ENCODE assay signal across 29 cellular contexts in the genomic region with DNA sequence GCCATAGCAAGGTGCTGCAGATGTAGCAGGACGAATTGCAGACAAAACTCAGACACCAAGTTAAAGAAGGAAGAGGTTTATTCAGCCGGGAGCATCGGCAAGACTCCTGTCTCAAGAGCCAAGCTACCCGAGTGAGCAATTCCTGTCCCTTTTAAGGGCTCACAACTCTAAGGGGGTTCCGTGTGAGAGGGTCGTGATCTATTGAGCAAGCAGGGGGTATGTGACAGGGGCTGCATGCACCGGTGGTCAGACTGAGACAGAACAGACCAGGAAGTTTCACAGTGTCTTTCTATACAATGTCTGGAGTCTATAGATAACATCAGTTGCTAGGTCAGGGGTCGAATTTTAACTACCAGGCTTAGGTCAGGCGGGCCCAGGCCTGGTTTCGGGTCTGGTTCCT.
"Had no signal": no experiment of that assay in that cellular context is flagged by ENCODE, and none has a peak within 500 bp of the region (broad histone marks: within the 10 kb centered on the region; RNA-seq: fewer than 3 reads in every experiment).

No MANE protein-coding gene starts in this region.

- ATAC-seq: activated naive CD8-positive, alpha-beta T cell treated with anti-CD3 and anti-CD28 coated beads, Interleukin-2, amount 50 U/mL, for 24 hours; activated T-cell treated with anti-CD3 and anti-CD28 coated beads, Interleukin-2, amount 50 U/mL, for 4 hours; activated T-helper 17 cell treated with anti-CD3 and anti-CD28 coated beads, Interleukin-2, amount 50 U/mL, for 72 hours; left lung; pancreas; psoas muscle; stimulated activated effector memory CD8-positive, alpha-beta T cell treated with anti-CD3 and anti-CD28 coated beads, Interleukin-12 subunit alpha, Interleukin-12 subunit beta, amount 100 ng/mL, for 72 hours had no signal

- H3K9me3 ChIP-seq: esophagus squamous epithelium, left lung, pancreas, psoas muscle, sigmoid colon, suprapubic skin, tibial artery had no signal

- H3K36me3 ChIP-seq: breast epithelium, esophagus squamous epithelium, left lung, pancreas, sigmoid colon, stomach, suprapubic skin, tibial artery had no signal

- H3K27me3 Mint-ChIP-seq: activated naive CD4-positive, alpha-beta T cell treated with anti-CD3 and anti-CD28 coated beads, Interleukin-2, amount 50 U/mL, for 24 hours; dendritic cell treated with granulocyte-macrophage colony-stimulating factor and Interleukin-4, amounts not matched to agents 40 ng/mL and 50 ng/mL, for 4 days had no signal

- H3K4me1 Mint-ChIP-seq: activated naive CD4-positive, alpha-beta T cell treated with anti-CD3 and anti-CD28 coated beads, Interleukin-2, amount 50 U/mL, for 24 hours; activated naive CD8-positive, alpha-beta T cell treated with anti-CD3 and anti-CD28 coated beads, Interleukin-2, amount 50 U/mL, for 24 hours; activated T-helper 17 cell treated with anti-CD3 and anti-CD28 coated beads, Interleukin-2, amount 50 U/mL, for 72 hours; stimulated activated effector memory CD8-positive, alpha-beta T cell treated with anti-CD3 and anti-CD28 coated beads, Interleukin-12 subunit alpha, Interleukin-12 subunit beta, amount 100 ng/mL, for 72 hours had no signal

- H3K27me3 ChIP-seq: breast epithelium, esophagus squamous epithelium, left lung, pancreas, sigmoid colon, stomach, suprapubic skin, tibial artery had no signal

- DNase-seq: activated CD4-positive, alpha-beta T cell treated with anti-CD3 and anti-CD28 coated beads for 48 hours; activated CD4-positive, alpha-beta T cell treated with anti-CD3 and anti-CD28 coated beads, Interleukin-2, amount 50 U/mL, for 48 hours; activated CD8-positive, alpha-beta memory T cell treated with anti-CD3 and anti-CD28 coated beads, Interleukin-2, amount 50 U/mL, for 48 hours; activated gamma-delta T cell treated with Interleukin-2 at 50 U/mL for 16 hours; activated naive CD8-positive, alpha-beta T cell treated with anti-CD3 and anti-CD28 coated beads, Interleukin-2, amount 50 U/mL, for 24 hours; activated T-cell treated with anti-CD3 and anti-CD28 coated beads, Interleukin-2, amount 50 U/mL, for 4 hours; amygdala; central memory CD4-positive, alpha-beta T cell; esophagus squamous epithelium; foreskin melanocyte; left lung; nephron progenitor cell; pancreas; psoas muscle; sigmoid colon; small intestine; stimulated activated CD4-positive, alpha-beta T cell treated with anti-CD3 and anti-CD28 coated beads, Interleukin-4, amount 100 ng/mL, for 24 hours; stomach; T-helper 1 cell; tibial artery had no signal

- H3K27ac Mint-ChIP-seq: activated naive CD4-positive, alpha-beta T cell treated with anti-CD3 and anti-CD28 coated beads, Interleukin-2, amount 50 U/mL, for 24 hours; activated naive CD8-positive, alpha-beta T cell treated with anti-CD3 and anti-CD28 coated beads, Interleukin-2, amount 50 U/mL, for 24 hours; activated T-helper 17 cell treated with anti-CD3 and anti-CD28 coated beads, Interleukin-2, amount 50 U/mL, for 72 hours; dendritic cell treated with granulocyte-macrophage colony-stimulating factor and Interleukin-4, amounts not matched to agents 40 ng/mL and 50 ng/mL, for 4 days; nephron progenitor cell; stimulated activated effector memory CD8-positive, alpha-beta T cell treated with anti-CD3 and anti-CD28 coated beads, Interleukin-12 subunit alpha, Interleukin-12 subunit beta, amount 100 ng/mL, for 72 hours; T-helper 2 cell treated with Interferon-gamma antibody and Interleukin-4, amounts not matched to agents 5 μg/mL and 100 μg/mL, for 36 hours had no signal

- H3K4me1 ChIP-seq: breast epithelium, esophagus squamous epithelium, left lung, pancreas, psoas muscle, sigmoid colon, stomach, suprapubic skin, tibial artery had no signal

- H3K4me3 ChIP-seq: breast epithelium, esophagus squamous epithelium, left lung, lung, pancreas, psoas muscle, sigmoid colon, stomach, suprapubic skin, tibial artery had no signal

- H3K36me3 Mint-ChIP-seq: activated naive CD4-positive, alpha-beta T cell treated with anti-CD3 and anti-CD28 coated beads, Interleukin-2, amount 50 U/mL, for 24 hours; stimulated activated effector memory CD8-positive, alpha-beta T cell treated with anti-CD3 and anti-CD28 coated beads, Interleukin-12 subunit alpha, Interleukin-12 subunit beta, amount 100 ng/mL, for 72 hours had no signal

- H3K27ac ChIP-seq: breast epithelium, esophagus squamous epithelium, left lung, pancreas, psoas muscle, sigmoid colon, stomach, suprapubic skin, tibial artery, VCaP had no signal

- H3K9me3 Mint-ChIP-seq: activated naive CD4-positive, alpha-beta T cell treated with anti-CD3 and anti-CD28 coated beads, Interleukin-2, amount 50 U/mL, for 24 hours; activated naive CD8-positive, alpha-beta T cell treated with anti-CD3 and anti-CD28 coated beads, Interleukin-2, amount 50 U/mL, for 24 hours; activated T-cell treated with anti-CD3 and anti-CD28 coated beads, Interleukin-2, amount 50 U/mL, for 4 hours; stimulated activated effector memory CD8-positive, alpha-beta T cell treated with anti-CD3 and anti-CD28 coated beads, Interleukin-12 subunit alpha, Interleukin-12 subunit beta, amount 100 ng/mL, for 72 hours had no signal

- FAIRE-seq: pancreas, small intestine had no signal

- H3K4me3 Mint-ChIP-seq: activated naive CD4-positive, alpha-beta T cell treated with anti-CD3 and anti-CD28 coated beads, Interleukin-2, amount 50 U/mL, for 24 hours; activated naive CD8-positive, alpha-beta T cell treated with anti-CD3 and anti-CD28 coated beads, Interleukin-2, amount 50 U/mL, for 24 hours; activated T-cell treated with anti-CD3 and anti-CD28 coated beads, Interleukin-2, amount 50 U/mL, for 4 hours; activated T-helper 17 cell treated with anti-CD3 and anti-CD28 coated beads, Interleukin-2, amount 50 U/mL, for 72 hours; dendritic cell treated with granulocyte-macrophage colony-stimulating factor and Interleukin-4, amounts not matched to agents 40 ng/mL and 50 ng/mL, for 4 days; nephron progenitor cell; stimulated activated effector memory CD8-positive, alpha-beta T cell treated with anti-CD3 and anti-CD28 coated beads, Interleukin-12 subunit alpha, Interleukin-12 subunit beta, amount 100 ng/mL, for 72 hours; T-helper 2 cell treated with Interferon-gamma antibody and Interleukin-4, amounts not matched to agents 5 μg/mL and 100 μg/mL, for 36 hours had no signal
